19 cellular contexts compared by ENCODE assay signal in the genomic region with DNA sequence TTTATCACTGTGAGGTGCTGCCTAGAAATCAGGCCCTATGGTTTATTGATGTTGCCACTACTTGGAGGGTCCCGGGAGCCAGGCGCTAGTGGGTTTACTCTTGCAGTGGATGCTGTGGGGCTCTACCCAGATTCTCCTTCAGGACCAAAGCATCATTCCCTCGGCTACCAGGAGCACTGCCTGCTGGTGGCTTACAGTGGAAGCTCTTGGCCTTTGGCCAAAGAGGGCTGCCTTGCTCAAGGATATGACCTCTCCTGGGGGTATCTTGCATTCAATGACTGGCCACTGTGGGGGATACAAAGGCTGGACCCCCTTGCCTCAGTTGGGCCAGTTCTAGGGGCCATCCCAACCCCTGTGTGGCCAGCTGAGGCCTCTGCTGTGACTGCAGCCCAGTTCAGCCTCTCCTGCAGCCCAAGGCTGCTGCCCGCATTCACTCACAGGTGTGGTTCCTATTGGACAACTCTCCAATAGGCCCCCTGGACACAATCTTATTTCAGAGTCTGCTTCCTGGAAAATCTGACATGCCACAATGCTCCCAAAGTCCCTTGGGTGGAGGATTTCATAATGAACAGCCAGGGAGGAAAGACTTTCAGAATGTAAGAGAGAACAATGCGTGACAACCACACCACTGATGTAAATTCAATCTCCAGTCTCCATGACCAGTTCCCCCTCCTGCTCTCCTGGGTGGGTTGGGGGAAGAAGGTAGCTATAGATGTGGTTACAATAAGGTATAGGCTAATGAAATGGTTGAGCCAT.
DNase-seq lines count a peak whose midpoint lies in the region; ATAC-seq and TF ChIP-seq lines count a peak whose summit lies in the region.
"Had no signal": no experiment of that assay in that cellular context is flagged by ENCODE, and none has a peak within 500 bp of the region (broad histone marks: within the 10 kb centered on the region; RNA-seq: fewer than 3 reads in every experiment).

No MANE protein-coding gene starts in this region.

- H3K27me3 Mint-ChIP-seq in brain: peaks cover 10% of the 10 kb centered on the region
- H3K27me3 Mint-ChIP-seq in mesothelial cell of epicardium (ENCODE audit: low read depth): no peaks in the 10 kb centered on the region
- H3K27me3 Mint-ChIP-seq in activated T-helper 2 cell treated with anti-CD3 and anti-CD28 coated beads, Interferon-gamma antibody, Interleukin-2, Interleukin-4, amounts not matched to agents 10 μg/mL and 5 μg/mL and 100 μg/mL, durations not matched to agents 14 hours and 24 hours and 36 hours (ENCODE audit: low read depth): peaks cover 9% of the 10 kb centered on the region
- H3K27me3 Mint-ChIP-seq in CD4-positive, alpha-beta T cell: peaks cover 25% of the 10 kb centered on the region

- H3K9me3 Mint-ChIP-seq in brain (peaks cover 0 to 2% (median 0%) of the 10 kb centered on the region in 5 experiments), mesothelial cell of epicardium (no peaks in the 10 kb centered on the region)
- no peaks in the 10 kb centered on the region for H3K9me3 Mint-ChIP-seq in activated T-helper 2 cell treated with anti-CD3 and anti-CD28 coated beads, Interferon-gamma antibody, Interleukin-2, Interleukin-4, amounts not matched to agents 10 μg/mL and 5 μg/mL and 100 μg/mL, durations not matched to agents 14 hours and 24 hours and 36 hours
- no peaks in the 10 kb centered on the region for H3K9me3 Mint-ChIP-seq in CD4-positive, alpha-beta T cell

- H3K4me1 Mint-ChIP-seq in brain (peaks cover 90% of the 10 kb centered on the region), mesothelial cell of epicardium (peaks cover 93% of the 10 kb centered on the region)
- H3K4me1 Mint-ChIP-seq in activated T-helper 2 cell treated with anti-CD3 and anti-CD28 coated beads, Interferon-gamma antibody, Interleukin-2, Interleukin-4, amounts not matched to agents 10 μg/mL and 5 μg/mL and 100 μg/mL, durations not matched to agents 14 hours and 24 hours and 36 hours (ENCODE audit: low read depth): no peaks in the 10 kb centered on the region
- no peaks in the 10 kb centered on the region for H3K4me1 Mint-ChIP-seq in CD4-positive, alpha-beta T cell (ENCODE audit: low read depth)
- H3K4me1 Mint-ChIP-seq: B cell; CD8-positive, alpha-beta memory T cell had no signal

- no peaks in the 10 kb centered on the region for H3K27me3 ChIP-seq in CD4-positive, alpha-beta T cell (ENCODE audit: control insufficient read depth, insufficient read depth, low read length)
- H3K27me3 ChIP-seq: BLaER1 treated with 17β-estradiol and CSF1 and Interleukin-3, amounts not matched to agents 10 nM and 100 nM had no signal

- H3K36me3 Mint-ChIP-seq in brain (no peaks in the 10 kb centered on the region), mesothelial cell of epicardium (no peaks in the 10 kb centered on the region)
- H3K36me3 Mint-ChIP-seq in activated T-helper 2 cell treated with anti-CD3 and anti-CD28 coated beads, Interferon-gamma antibody, Interleukin-2, Interleukin-4, amounts not matched to agents 10 μg/mL and 5 μg/mL and 100 μg/mL, durations not matched to agents 14 hours and 24 hours and 36 hours (ENCODE audit: low read depth): no peaks in the 10 kb centered on the region
- no peaks in the 10 kb centered on the region for H3K36me3 Mint-ChIP-seq in CD4-positive, alpha-beta T cell (ENCODE audit: low read depth)
- H3K36me3 Mint-ChIP-seq: CD8-positive, alpha-beta memory T cell had no signal

- DNase-seq in DMS153 (lab: John Stamatoyannopoulos, UW): peak; percentile 35
- DNase-seq in DMS153 treated with DMSO at 0.1 percent for 48 hours (lab: John Stamatoyannopoulos, UW; ENCODE audit: unreplicated experiment): no peak
- no peak for DNase-seq in mesothelial cell of epicardium (ENCODE audit: low spot score in 2 of 2, unreplicated experiment in 2 of 2)
- DNase-seq in renal cortical epithelial cell (ENCODE audit: low read depth): peak; percentile 77
- DNase-seq in activated T-helper 2 cell treated with anti-CD3 and anti-CD28 coated beads, Interferon-gamma antibody, Interleukin-2, Interleukin-4, amounts not matched to agents 10 μg/mL and 5 μg/mL and 100 μg/mL, durations not matched to agents 14 hours and 24 hours and 36 hours (ENCODE audit: low spot score): no peak
- DNase-seq in NCI-H345 (lab: John Stamatoyannopoulos, UW): no peak
- no peak for DNase-seq in CD4-positive, alpha-beta T cell
- DNase-seq: 8988T; CD8-positive, alpha-beta memory T cell; COR-L47; DMS53; DND-41; EL; GM23248 had no signal

- POLR2A ChIA-PET in CD4-positive, alpha-beta T cell (lab: Charles Lee): no interaction called here

- TF ChIP-seq CTCF in brain (conservative IDR thresholded peaks at IDR 0.05): no peak
- TF ChIP-seq CTCF in mesothelial cell of epicardium (IDR thresholded peaks at IDR 0.05; ENCODE audit: unreplicated experiment): no peak
- TF ChIP-seq CTCF in CD4-positive, alpha-beta T cell (IDR thresholded peaks at IDR 0.05): no peak

- no peaks in the 10 kb centered on the region for H3K9me3 ChIP-seq in CD4-positive, alpha-beta T cell (ENCODE audit: control insufficient read depth, low read length)
- H3K9me3 ChIP-seq: HAP-1 had no signal

- H3K27ac ChIP-seq in CD4-positive, alpha-beta T cell (ENCODE audit: low read depth, low read length): no peak overlapping the region
- H3K27ac ChIP-seq: BLaER1 treated with 17β-estradiol and CSF1 and Interleukin-3, amounts not matched to agents 10 nM and 100 nM; GM23248 had no signal

- peak overlapping the region in 3 of 5 experiments; percentile 39 to 61 (median 52) for H3K27ac Mint-ChIP-seq in brain
- H3K27ac Mint-ChIP-seq in mesothelial cell of epicardium: peak overlapping the region; percentile 60
- H3K27ac Mint-ChIP-seq in activated T-helper 2 cell treated with anti-CD3 and anti-CD28 coated beads, Interferon-gamma antibody, Interleukin-2, Interleukin-4, amounts not matched to agents 10 μg/mL and 5 μg/mL and 100 μg/mL, durations not matched to agents 14 hours and 24 hours and 36 hours: no peak overlapping the region
- no peak overlapping the region for H3K27ac Mint-ChIP-seq in CD4-positive, alpha-beta T cell
- H3K27ac Mint-ChIP-seq: B cell had no signal

- intact Hi-C loops in activated T-helper 2 cell treated with anti-CD3 and anti-CD28 coated beads, Interferon-gamma antibody, Interleukin-2, Interleukin-4, amounts not matched to agents 10 μg/mL and 5 μg/mL and 100 μg/mL, durations not matched to agents 14 hours and 24 hours and 36 hours (cut with micrococcal nuclease): no loop called here
- intact Hi-C loops in CD4-positive, alpha-beta T cell (cut with DNase I, micrococcal nuclease): no loop called here

- no peak for ATAC-seq in CD4-positive, alpha-beta T cell (ENCODE audit: poor library complexity)
- ATAC-seq: GM12878 had no signal

- CTCF ChIA-PET in CD4-positive, alpha-beta T cell (lab: Charles Lee): no interaction called here

- H3K4me3 Mint-ChIP-seq in brain: no peak overlapping the region
- H3K4me3 Mint-ChIP-seq in mesothelial cell of epicardium: no peak overlapping the region
- H3K4me3 Mint-ChIP-seq in activated T-helper 2 cell treated with anti-CD3 and anti-CD28 coated beads, Interferon-gamma antibody, Interleukin-2, Interleukin-4, amounts not matched to agents 10 μg/mL and 5 μg/mL and 100 μg/mL, durations not matched to agents 14 hours and 24 hours and 36 hours (ENCODE audit: low read depth): no peak overlapping the region
- H3K4me3 Mint-ChIP-seq in CD4-positive, alpha-beta T cell: no peak overlapping the region
- H3K4me3 Mint-ChIP-seq: B cell; CD8-positive, alpha-beta memory T cell had no signal

Comparison
In these comparisons a context has a peak if more than half of its experiments do, and no peak if none do; other contexts are left out.
1. DNase-seq: peak in DMS153 (single experiment) and renal cortical epithelial cell (single experiment); none in DMS153 treated with DMSO at 0.1 percent for 48 hours (single experiment), mesothelial cell of epicardium (0 of 2), activated T-helper 2 cell treated with anti-CD3 and anti-CD28 coated beads, Interferon-gamma antibody, Interleukin-2, Interleukin-4, amounts not matched to agents 10 μg/mL and 5 μg/mL and 100 μg/mL, durations not matched to agents 14 hours and 24 hours and 36 hours (single experiment), NCI-H345 (single experiment) and CD4-positive, alpha-beta T cell (0 of 10).
2. H3K27ac Mint-ChIP-seq: peak in brain (3 of 5) and mesothelial cell of epicardium (single experiment); none in activated T-helper 2 cell treated with anti-CD3 and anti-CD28 coated beads, Interferon-gamma antibody, Interleukin-2, Interleukin-4, amounts not matched to agents 10 μg/mL and 5 μg/mL and 100 μg/mL, durations not matched to agents 14 hours and 24 hours and 36 hours (single experiment) and CD4-positive, alpha-beta T cell (single experiment).